2 cellular contexts compared by ENCODE assay signal in genomic region chr5:180598797-180599589, GRCh38.
TF ChIP-seq lines count a peak whose summit lies in the region.

No MANE protein-coding gene starts in this region.

TF ChIP-seq in SK-N-SH, 30 proteins besides CTCF, POLR2A, EP300 and RAD21 (continued from another document):
- TF ChIP-seq USF1 (IDR thresholded peaks at IDR 0.05; ENCODE audit: borderline replicate concordance, low read depth) (no peak), NRF1 (IDR thresholded peaks at IDR 0.05; ENCODE audit: low read depth, low read length) (no peak), RCOR1 (IDR thresholded peaks at IDR 0.05; ENCODE audit: low read length) (no peak), ZBTB33 (IDR thresholded peaks at IDR 0.05; ENCODE audit: borderline replicate concordance, low read depth) (no peak), FOXJ3 (CRISPR knock-in tag; IDR thresholded peaks at IDR 0.05) (no peak)

TF ChIP-seq in SK-N-SH treated with all-trans-retinoic acid at 6 μM for 48 hours, 23 proteins besides CTCF, POLR2A, EP300 and RAD21 (continued from another document):
- TF ChIP-seq PPARA (CRISPR knock-in tag; IDR thresholded peaks at IDR 0.05; ENCODE audit: borderline replicate concordance): no peak
